Comparison of ENCODE assay signal across 19 cellular contexts in genomic region chr1:21537511-21537931, GRCh38. TPM values are rescaled to one million over a fixed set of nuclear protein-coding genes. Genes with fewer than 3 reads are reported as not detected.
A peak's percentile ranks its signal among the peaks of the same experiment; 100 is the strongest.
DNase-seq lines count a peak whose midpoint lies in the region; ATAC-seq and TF ChIP-seq lines count a peak whose summit lies in the region.
"Had no signal": no experiment of that assay in that cellular context is flagged by ENCODE, and none has a peak within 500 bp of the region (broad histone marks: within the 10 kb centered on the region; RNA-seq: fewer than 3 reads in every experiment).

No MANE protein-coding gene starts in this region.

- H3K27me3 ChIP-seq in BLaER1, result no peaks in the 10 kb centered on the region
- H3K27me3 ChIP-seq in parathyroid adenoma (ENCODE audit: control insufficient read depth, insufficient read depth, low read length), result no peaks in the 10 kb centered on the region
- H3K27me3 ChIP-seq in uterus, result no peaks in the 10 kb centered on the region

- H2AFZ ChIP-seq in parathyroid adenoma, result no peak overlapping the region

- H3K4me1 ChIP-seq in BLaER1 (peaks cover 25% of the 10 kb centered on the region), parathyroid adenoma (no peaks in the 10 kb centered on the region), uterus (no peaks in the 10 kb centered on the region)

- H3K9me3 ChIP-seq in BLaER1 (no peaks in the 10 kb centered on the region), parathyroid adenoma (ENCODE audit: control insufficient read depth, low read length) (no peaks in the 10 kb centered on the region), uterus (no peaks in the 10 kb centered on the region)

- H3K4me1 Mint-ChIP-seq in activated CD4-positive, alpha-beta memory T cell treated with anti-CD3 and anti-CD28 coated beads for 36 hours (ENCODE audit: low read depth), result no peaks in the 10 kb centered on the region
- H3K4me1 Mint-ChIP-seq: activated naive CD8-positive, alpha-beta T cell treated with anti-CD3 and anti-CD28 coated beads, Interleukin-2, amount 50 U/mL, for 24 hours; CD8-positive, alpha-beta memory T cell had no signal

- no peak overlapping the region for H3K27ac Mint-ChIP-seq in activated CD4-positive, alpha-beta memory T cell treated with anti-CD3 and anti-CD28 coated beads for 36 hours
- H3K27ac Mint-ChIP-seq: activated naive CD8-positive, alpha-beta T cell treated with anti-CD3 and anti-CD28 coated beads, Interleukin-2, amount 50 U/mL, for 24 hours; activated T-helper 1 cell treated with anti-CD3 and anti-CD28 coated beads, Interleukin-12 subunit alpha, Interleukin-12 subunit beta, Interleukin-2, Interleukin-4 antibody, amounts not matched to agents 30 ng/mL and 10 ng/mL and 1 ng/mL, durations not matched to agents 14 hours and 24 hours and 36 hours; CD8-positive, alpha-beta memory T cell; T-helper 1 cell treated with Interleukin-12 subunit alpha and Interleukin-12 subunit beta and Interleukin-4 antibody, amounts not matched to agents 30 μg/mL and 1 μg/mL, for 36 hours; type B pancreatic cell had no signal

- H3K27me3 Mint-ChIP-seq in activated CD4-positive, alpha-beta memory T cell treated with anti-CD3 and anti-CD28 coated beads for 36 hours, result peaks cover 30% of the 10 kb centered on the region

- POLR2A ChIA-PET in activated CD4-positive, alpha-beta memory T cell treated with anti-CD3 and anti-CD28 coated beads for 36 hours (lab: Charles Lee), result no interaction called here

- H3K9ac ChIP-seq in BLaER1 (no peak overlapping the region), parathyroid adenoma (no peak overlapping the region)

- no peaks in the 10 kb centered on the region; the same call in 1 of the 2 replicates for H4K20me1 ChIP-seq in BLaER1

- intact Hi-C loops in activated CD4-positive, alpha-beta memory T cell treated with anti-CD3 and anti-CD28 coated beads for 36 hours (cut with micrococcal nuclease), result no loop called here
- intact Hi-C loops in uterus (cut with DNase I; ENCODE audit: low total_unique reads), result no loop called here
- intact Hi-C loops in posterior vena cava (cut with DNase I), result no loop called here

- peak overlapping the region; percentile 68; the same call in 1 of the 2 replicates for H3K4me2 ChIP-seq in BLaER1
- no peak overlapping the region for H3K4me2 ChIP-seq in parathyroid adenoma (ENCODE audit: low read length)
- H3K4me2 ChIP-seq: smooth muscle cell had no signal

- no peaks in the 10 kb centered on the region for H3K36me3 ChIP-seq in BLaER1
- H3K36me3 ChIP-seq in parathyroid adenoma (ENCODE audit: control insufficient read depth, insufficient read depth, low read length), result no peaks in the 10 kb centered on the region
- H3K36me3 ChIP-seq in uterus, result no peaks in the 10 kb centered on the region

- H3K36me3 Mint-ChIP-seq in activated CD4-positive, alpha-beta memory T cell treated with anti-CD3 and anti-CD28 coated beads for 36 hours, result no peaks in the 10 kb centered on the region
- H3K36me3 Mint-ChIP-seq: CD8-positive, alpha-beta memory T cell; type B pancreatic cell had no signal

- CTCF ChIA-PET in activated CD4-positive, alpha-beta memory T cell treated with anti-CD3 and anti-CD28 coated beads for 36 hours (lab: Charles Lee), result interaction anchor here (0.6 to 0.9 kb wide), 3 partner anchors 28 to 820 kb away, joined by 3 to 4 read pairs (median 3); partner anchors contain the start of genes ALPL and KIF17

- TF ChIP-seq CTCF in epithelial cell of proximal tubule (conservative IDR thresholded peaks at IDR 0.05; ENCODE audit: low read depth, low read length), result no peak
- no peak for TF ChIP-seq CTCF in parathyroid adenoma (IDR thresholded peaks at IDR 0.05)
- TF ChIP-seq CTCF in uterus (IDR thresholded peaks at IDR 0.05), result no peak

- peak; percentile 75 for ATAC-seq in left lobe of liver
- no peak for ATAC-seq in HG03439 (IDR thresholded peaks at IDR 0.05; ENCODE audit: unreplicated experiment)
- ATAC-seq: activated naive CD8-positive, alpha-beta T cell treated with anti-CD3 and anti-CD28 coated beads, Interleukin-2, amount 50 U/mL, for 24 hours had no signal

- DNase-seq in epithelial cell of proximal tubule (ENCODE audit: low read depth), result peak; percentile 45
- peak; percentile 92 for DNase-seq in left lobe of liver (ENCODE audit: low spot score)
- DNase-seq in activated CD4-positive, alpha-beta memory T cell treated with anti-CD3 and anti-CD28 coated beads for 36 hours, result no peak
- DNase-seq in uterus, result no peak
- DNase-seq in posterior vena cava (ENCODE audit: low spot score), result no peak
- DNase-seq: activated CD4-positive, CD25-positive, alpha-beta regulatory T cell; activated CD8-positive, alpha-beta memory T cell treated with anti-CD3 and anti-CD28 coated beads for 24 hours; activated naive CD8-positive, alpha-beta T cell treated with anti-CD3 and anti-CD28 coated beads, Interleukin-2, amount 50 U/mL, for 24 hours; NCI-H1694 treated with DMSO at 0.1 percent for 48 hours; NCI-H345; SHP77 had no signal

- no peaks in the 10 kb centered on the region for H3K9me3 Mint-ChIP-seq in activated CD4-positive, alpha-beta memory T cell treated with anti-CD3 and anti-CD28 coated beads for 36 hours
- H3K9me3 Mint-ChIP-seq: activated naive CD8-positive, alpha-beta T cell treated with anti-CD3 and anti-CD28 coated beads, Interleukin-2, amount 50 U/mL, for 24 hours; activated T-helper 1 cell treated with anti-CD3 and anti-CD28 coated beads, Interleukin-12 subunit alpha, Interleukin-12 subunit beta, Interleukin-2, Interleukin-4 antibody, amounts not matched to agents 30 ng/mL and 10 ng/mL and 1 ng/mL, durations not matched to agents 14 hours and 24 hours and 36 hours; CD8-positive, alpha-beta memory T cell; T-helper 1 cell treated with Interleukin-12 subunit alpha and Interleukin-12 subunit beta and Interleukin-4 antibody, amounts not matched to agents 30 μg/mL and 1 μg/mL, for 36 hours; type B pancreatic cell had no signal

- H3K4me3 Mint-ChIP-seq in activated CD4-positive, alpha-beta memory T cell treated with anti-CD3 and anti-CD28 coated beads for 36 hours, result no peak overlapping the region
- H3K4me3 Mint-ChIP-seq: activated naive CD8-positive, alpha-beta T cell treated with anti-CD3 and anti-CD28 coated beads, Interleukin-2, amount 50 U/mL, for 24 hours; activated T-helper 1 cell treated with anti-CD3 and anti-CD28 coated beads, Interleukin-12 subunit alpha, Interleukin-12 subunit beta, Interleukin-2, Interleukin-4 antibody, amounts not matched to agents 30 ng/mL and 10 ng/mL and 1 ng/mL, durations not matched to agents 14 hours and 24 hours and 36 hours; CD8-positive, alpha-beta memory T cell; T-helper 1 cell treated with Interleukin-12 subunit alpha and Interleukin-12 subunit beta and Interleukin-4 antibody, amounts not matched to agents 30 μg/mL and 1 μg/mL, for 36 hours; type B pancreatic cell had no signal

- TF ChIP-seq POLR2A in uterus (IDR thresholded peaks at IDR 0.05), result no peak

- H3K79me2 ChIP-seq in parathyroid adenoma, result no peaks in the 10 kb centered on the region

- H3K4me3 ChIP-seq in BLaER1 (no peak overlapping the region), epithelial cell of proximal tubule (ENCODE audit: low read depth, low read length) (no peak overlapping the region), parathyroid adenoma (ENCODE audit: low read depth, low read length) (no peak overlapping the region), uterus (no peak overlapping the region)
- H3K4me3 ChIP-seq: smooth muscle cell had no signal

- H3K27ac ChIP-seq in BLaER1, result no peak overlapping the region
- peak overlapping the region; percentile 47 for H3K27ac ChIP-seq in parathyroid adenoma
- peak overlapping the region in 1 of 2 donors; percentile 33 for H3K27ac ChIP-seq in uterus

RNA-seq across cellular contexts. Expression of gene ALPL, which starts 28.3 kb away (rescaled TPM):
- total RNA-seq in epithelial cell of proximal tubule (0.43 TPM in 1 of 2 replicates, not detected in the other), left lobe of liver (29.3 TPM), uterus (1 to 10 TPM; 2.8 to 6.4 (median 4.4) TPM), posterior vena cava (10 to 100 TPM; 11.1 to 55.3 TPM)
- not detected for total RNA-seq in activated CD4-positive, alpha-beta memory T cell treated with anti-CD3 and anti-CD28 coated beads for 36 hours
- total RNA-seq: activated T-helper 1 cell treated with anti-CD3 and anti-CD28 coated beads, Interleukin-12 subunit alpha, Interleukin-12 subunit beta, Interleukin-2, Interleukin-4 antibody, amounts not matched to agents 30 ng/mL and 10 ng/mL and 1 ng/mL, durations not matched to agents 14 hours and 24 hours and 36 hours; CD8-positive, alpha-beta memory T cell had no signal

Comparison
In these comparisons a context has a peak if more than half of its experiments do, and no peak if none do; other contexts are left out.
1. DNase-seq: peak in epithelial cell of proximal tubule (single experiment) and left lobe of liver (single experiment); none in activated CD4-positive, alpha-beta memory T cell treated with anti-CD3 and anti-CD28 coated beads for 36 hours (single experiment), uterus (0 of 2) and posterior vena cava (single experiment).